Comparison of ENCODE assay signal across 18 cellular contexts in genomic region chr3:13787533-13787932, GRCh38.
DNase-seq lines count a peak whose midpoint lies in the region; TF ChIP-seq lines count a peak whose summit lies in the region.
"Had no signal": no experiment of that assay in that cellular context is flagged by ENCODE, and none has a peak within 500 bp of the region (broad histone marks: within the 10 kb centered on the region; RNA-seq: fewer than 3 reads in every experiment).

No MANE protein-coding gene starts in this region.

- intact Hi-C loops in CD14-positive monocyte (cut with micrococcal nuclease) = no loop called here
- intact Hi-C loops in posterior vena cava (cut with DNase I) = no loop called here
- intact Hi-C loops in testis (cut with DNase I; ENCODE audit: low total_unique reads) = no loop called here

- no peak overlapping the region for H2AFZ ChIP-seq in neural cell (ENCODE audit: low read depth, low read length)

- H3K9me2 ChIP-seq in neural cell (ENCODE audit: insufficient read depth, low read length) = no peaks in the 10 kb centered on the region

- H3K4me1 Mint-ChIP-seq in CD14-positive monocyte = peaks cover under 1% of the 10 kb centered on the region

- H3K79me2 ChIP-seq in neural cell (replicated peaks; ENCODE audit: insufficient read depth, low read length) = no peaks in the 10 kb centered on the region

- 60 to 62% methylated on average over 8 to 11 of the region's 11 CpGs for WGBS in testis, 2 donors

- no peak overlapping the region for H3K4me3 Mint-ChIP-seq in CD14-positive monocyte
- H3K4me3 Mint-ChIP-seq: CD4-positive, alpha-beta memory T cell had no signal

- no peaks in the 10 kb centered on the region for H3K36me3 Mint-ChIP-seq in CD14-positive monocyte
- H3K36me3 Mint-ChIP-seq: CD4-positive, alpha-beta memory T cell had no signal

- DNase-seq in CD14-positive monocyte (ENCODE audit: low spot score) (peak; percentile 15), posterior vena cava (ENCODE audit: low spot score) (peak; percentile 53), testis (no peak), NCI-H345 treated with DMSO at 0.1 percent for 48 hours (lab: John Stamatoyannopoulos, UW; ENCODE audit: unreplicated experiment) (no peak), NCI-H526 (lab: John Stamatoyannopoulos, UW) (no peak), NCI-H345 (lab: John Stamatoyannopoulos, UW) (no peak)
- DNase-seq: AML-193; CD4-positive, alpha-beta memory T cell; DMS153; DMS79; GDM1; IMR-90 had no signal

- TF ChIP-seq EP300 in neural cell (conservative IDR thresholded peaks at IDR 0.05; ENCODE audit: poor library complexity, severe bottlenecking) = no peak

- H3K27ac Mint-ChIP-seq in CD14-positive monocyte = no peak overlapping the region
- H3K27ac Mint-ChIP-seq: CD4-positive, alpha-beta memory T cell had no signal

- H3K36me3 ChIP-seq in neural cell (ENCODE audit: insufficient read depth, low read length) = no peaks in the 10 kb centered on the region
- H3K36me3 ChIP-seq in testis (ENCODE audit: low read depth, missing control alignments) = no peaks in the 10 kb centered on the region
- H3K36me3 ChIP-seq: HAP-1 had no signal

- H4K20me1 ChIP-seq in neural cell (ENCODE audit: insufficient read depth) = no peaks in the 10 kb centered on the region

- no peak for TF ChIP-seq RAD21 in neural cell (conservative IDR thresholded peaks at IDR 0.05)

- H3K27ac ChIP-seq in angular gyrus (ENCODE audit: low read depth, low read length) (peak overlapping the region; percentile 86), neural cell (ENCODE audit: low read length) (peak overlapping the region; percentile 93), testis (no peak overlapping the region)
- H3K27ac ChIP-seq: 22Rv1, A549, C4-2B had no signal

- H3K27me3 ChIP-seq in neural cell (ENCODE audit: insufficient read depth, low read depth, low read length) = no peaks in the 10 kb centered on the region
- H3K27me3 ChIP-seq in testis = no peaks in the 10 kb centered on the region

- no peaks in the 10 kb centered on the region for H3K4me1 ChIP-seq in testis
- H3K4me1 ChIP-seq: A549, HAP-1 had no signal

- H3K9me3 Mint-ChIP-seq in CD14-positive monocyte = peaks cover 0 to 1% (median 0%) of the 10 kb centered on the region in 7 donors

- no peak for TF ChIP-seq POLR2A in testis (IDR thresholded peaks at IDR 0.05)

- H3K27me3 Mint-ChIP-seq in CD14-positive monocyte (ENCODE audit: low read depth in 3 of 3) = peaks cover 4 to 11% (median 6%) of the 10 kb centered on the region in 3 donors

- H3K4me3 ChIP-seq in neural cell (ENCODE audit: low read length) = no peak overlapping the region
- no peak overlapping the region for H3K4me3 ChIP-seq in testis
- H3K4me3 ChIP-seq: A549, HAP-1 had no signal

- H3K9me3 ChIP-seq in neural cell (ENCODE audit: low read length) = no peaks in the 10 kb centered on the region
- no peaks in the 10 kb centered on the region for H3K9me3 ChIP-seq in testis
- H3K9me3 ChIP-seq: A549, HAP-1 had no signal

- TF ChIP-seq CTCF in CD14-positive monocyte (IDR thresholded peaks at IDR 0.05) = no peak
- no peak for TF ChIP-seq CTCF in neural cell (IDR thresholded peaks at IDR 0.05; ENCODE audit: poor library complexity, severe bottlenecking)
- TF ChIP-seq CTCF in testis (IDR thresholded peaks at IDR 0.05) = no peak

- no peaks in the 10 kb centered on the region for H3F3A ChIP-seq in neural cell (ENCODE audit: insufficient read depth, low read length, poor library complexity, severe bottlenecking)

- no peak overlapping the region for H3K4me2 ChIP-seq in neural cell (ENCODE audit: low read length)
- H3K4me2 ChIP-seq: A549 had no signal

- peak overlapping the region; percentile 61 for H3K9ac ChIP-seq in neural cell (ENCODE audit: low read length)

TF ChIP-seq in neural cell, 6 proteins besides CTCF, POLR2A, EP300 and RAD21:
- TF ChIP-seq TAF1 (IDR thresholded peaks at IDR 0.05; ENCODE audit: low read depth) (no peak), POLR2AphosphoS5 (IDR thresholded peaks at IDR 0.05) (no peak), EZH2 (IDR thresholded peaks at IDR 0.05; ENCODE audit: borderline replicate concordance, insufficient read depth, low read length, poor library complexity, severe bottlenecking) (no peak), MXI1 (conservative IDR thresholded peaks at IDR 0.05; ENCODE audit: poor library complexity, severe bottlenecking) (no peak), SMC3 (conservative IDR thresholded peaks at IDR 0.05; ENCODE audit: poor library complexity) (no peak)

Comparison
In these comparisons a context has a peak if more than half of its experiments do, and no peak if none do; other contexts are left out.
1. DNase-seq: peak in CD14-positive monocyte (single experiment) and posterior vena cava (single experiment); none in testis (single experiment), NCI-H345 treated with DMSO at 0.1 percent for 48 hours (single experiment), NCI-H526 (0 of 2) and NCI-H345 (single experiment).
2. H3K27ac ChIP-seq: peak in angular gyrus (single experiment) and neural cell (single experiment); none in testis (0 of 2).